In genomic region chr20:62622178-62622876, GRCh38 we compare ENCODE assay signal across 9 cellular contexts. TPM values are rescaled to one million over a fixed set of nuclear protein-coding genes. Genes with fewer than 3 reads are reported as not detected.
A peak's percentile ranks its signal among the peaks of the same experiment; 100 is the strongest.
DNase-seq lines count a peak whose midpoint lies in the region; ATAC-seq and TF ChIP-seq lines count a peak whose summit lies in the region.
"Had no signal": no experiment of that assay in that cellular context is flagged by ENCODE, and none has a peak within 500 bp of the region (broad histone marks: within the 10 kb centered on the region; RNA-seq: fewer than 3 reads in every experiment).

No MANE protein-coding gene starts in this region.

- H3K36me3 Mint-ChIP-seq in activated CD8-positive, alpha-beta T cell treated with anti-CD3 and anti-CD28 coated beads, Interleukin-2, amount 10 ng/mL, durations not matched to agents 7 days and 5 days (ENCODE audit: low read depth): no peaks in the 10 kb centered on the region

- TF ChIP-seq CTCF in HEK293 (tag by site-specific recombination; IDR thresholded peaks at IDR 0.05) (no peak), hepatocyte (IDR thresholded peaks at IDR 0.05; ENCODE audit: poor library complexity) (no peak), spleen (IDR thresholded peaks at IDR 0.05 in 8 of 11, conservative IDR thresholded peaks at IDR 0.05 in 3 of 11) (no peak)

- H3K27me3 ChIP-seq in hepatocyte: no peaks in the 10 kb centered on the region
- H3K27me3 ChIP-seq in spleen (replicated peaks in 1 of 7): no peaks in the 10 kb centered on the region

- H3K4me1 ChIP-seq in HEK293 (ENCODE audit: control insufficient read depth, insufficient read depth, low read length) (peaks cover 10% of the 10 kb centered on the region), hepatocyte (ENCODE audit: insufficient read depth) (peaks cover 23% of the 10 kb centered on the region), spleen (peaks cover 49 to 91% (median 64%) of the 10 kb centered on the region in 6 donors)

- intact Hi-C loops in spleen (cut with DNase I; ENCODE audit: low total_unique reads): no loop called here

- no peaks in the 10 kb centered on the region for H3K9me2 ChIP-seq in hepatocyte (replicated peaks; ENCODE audit: insufficient read depth)

- no peak for DNase-seq in activated CD8-positive, alpha-beta T cell treated with anti-CD3 and anti-CD28 coated beads, Interleukin-2, amount 10 ng/mL, durations not matched to agents 7 days and 5 days
- DNase-seq in hepatocyte (ENCODE audit: low spot score) (no peak), spleen (no peak), NCI-H526 (lab: John Stamatoyannopoulos, UW) (no peak), SK-N-DZ (ENCODE audit: low spot score) (no peak)
- DNase-seq: NCI-H526 treated with DMSO at 0.1 percent for 48 hours had no signal

- H3K4me1 Mint-ChIP-seq in activated CD8-positive, alpha-beta T cell treated with anti-CD3 and anti-CD28 coated beads, Interleukin-2, amount 10 ng/mL, durations not matched to agents 7 days and 5 days (ENCODE audit: low read depth): peaks cover 64% of the 10 kb centered on the region

- peak overlapping the region; percentile 18 for H2AFZ ChIP-seq in hepatocyte

- H3K4me3 ChIP-seq in HEK293 (ENCODE audit: low read depth, low read length) (no peak overlapping the region), hepatocyte (no peak overlapping the region), spleen (no peak overlapping the region)

- H3K79me2 ChIP-seq in hepatocyte: no peaks in the 10 kb centered on the region

- no peaks in the 10 kb centered on the region for H3K9me3 ChIP-seq in HEK293 (ENCODE audit: control insufficient read depth, insufficient read depth, low read depth, low read length)
- no peaks in the 10 kb centered on the region for H3K9me3 ChIP-seq in hepatocyte (ENCODE audit: low read depth)
- no peaks in the 10 kb centered on the region for H3K9me3 ChIP-seq in spleen

- no peak for ATAC-seq in activated CD8-positive, alpha-beta T cell treated with anti-CD3 and anti-CD28 coated beads, Interleukin-2, amount 10 ng/mL, durations not matched to agents 7 days and 5 days
- ATAC-seq in GM19023 (IDR thresholded peaks at IDR 0.05; ENCODE audit: unreplicated experiment) (no peak), HG02840 (IDR thresholded peaks at IDR 0.05; ENCODE audit: low FRiP score, unreplicated experiment) (no peak)

- TF ChIP-seq POLR2A in spleen (IDR thresholded peaks at IDR 0.05): no peak

- 93% methylated on average over 25 of the region's 25 CpGs for WGBS in hepatocyte (ENCODE audit: low lambda C conversion rate, missing lambda C conversion rate)
- WGBS in spleen, 5 donors: 74 to 88% (median 81%) methylated on average over 24 to 25 of the region's 25 CpGs

- no peaks in the 10 kb centered on the region for H3K27me3 Mint-ChIP-seq in activated CD8-positive, alpha-beta T cell treated with anti-CD3 and anti-CD28 coated beads, Interleukin-2, amount 10 ng/mL, durations not matched to agents 7 days and 5 days (ENCODE audit: low read depth)

- H3K27ac ChIP-seq in HEK293 (ENCODE audit: extremely low read depth, low read depth, low read length): peak overlapping the region; percentile 72; the same call in 1 of the 2 replicates
- peak overlapping the region; percentile 94 for H3K27ac ChIP-seq in hepatocyte
- H3K27ac ChIP-seq in spleen: peak overlapping the region in 7 of 8 donors; percentile 80 to 98 (median 95)

- POLR2A ChIA-PET in HEK293 (lab: Yijun Ruan, JAX): no interaction called here
- POLR2A ChIA-PET in activated CD8-positive, alpha-beta T cell treated with anti-CD3 and anti-CD28 coated beads, Interleukin-2, amount 10 ng/mL, durations not matched to agents 7 days and 5 days (lab: Charles Lee): interaction anchor here (1.2 to 1.7 kb wide), 2 partner anchors 21 to 29 kb away, joined by 4 to 11 read pairs; no protein-coding TSS in a partner anchor

- no peak overlapping the region for H3K4me3 Mint-ChIP-seq in activated CD8-positive, alpha-beta T cell treated with anti-CD3 and anti-CD28 coated beads, Interleukin-2, amount 10 ng/mL, durations not matched to agents 7 days and 5 days

- peak overlapping the region; percentile 54 for H3K27ac Mint-ChIP-seq in activated CD8-positive, alpha-beta T cell treated with anti-CD3 and anti-CD28 coated beads, Interleukin-2, amount 10 ng/mL, durations not matched to agents 7 days and 5 days

- H3K4me2 ChIP-seq in hepatocyte: no peak overlapping the region

- CTCF ChIA-PET in HEK293 (lab: Yijun Ruan, JAX): interaction anchor here (0.5 to 1.0 kb wide), 4 partner anchors 14 to 312 kb away, joined by 3 to 5 read pairs (median 3); no protein-coding TSS in a partner anchor
- CTCF ChIA-PET in activated CD8-positive, alpha-beta T cell treated with anti-CD3 and anti-CD28 coated beads, Interleukin-2, amount 10 ng/mL, durations not matched to agents 7 days and 5 days (lab: Charles Lee): interaction anchor here (1.1 to 2.3 kb wide), 4 partner anchors 29 to 235 kb away, joined by 3 to 15 read pairs (median 4); partner anchors contain the start of gene RPS21

- H3K9me3 Mint-ChIP-seq in activated CD8-positive, alpha-beta T cell treated with anti-CD3 and anti-CD28 coated beads, Interleukin-2, amount 10 ng/mL, durations not matched to agents 7 days and 5 days (ENCODE audit: insufficient read depth): no peaks in the 10 kb centered on the region

- H4K20me1 ChIP-seq in hepatocyte (ENCODE audit: insufficient read depth, poor library complexity, severe bottlenecking): no peaks in the 10 kb centered on the region

- H3K36me3 ChIP-seq in HEK293 (ENCODE audit: control insufficient read depth in 2 of 2, insufficient read depth in 1 of 2, low read length in 2 of 2) (no peaks in the 10 kb centered on the region), hepatocyte (replicated peaks; ENCODE audit: insufficient read depth, low read depth) (no peaks in the 10 kb centered on the region), spleen (no peaks in the 10 kb centered on the region)

TF ChIP-seq in HEK293, 187 proteins besides CTCF, POLR2A, EP300 and RAD21:
- TF ChIP-seq ZNF324 (tag by site-specific recombination; IDR thresholded peaks at IDR 0.05): no peak
- TF ChIP-seq, protein P1, sequence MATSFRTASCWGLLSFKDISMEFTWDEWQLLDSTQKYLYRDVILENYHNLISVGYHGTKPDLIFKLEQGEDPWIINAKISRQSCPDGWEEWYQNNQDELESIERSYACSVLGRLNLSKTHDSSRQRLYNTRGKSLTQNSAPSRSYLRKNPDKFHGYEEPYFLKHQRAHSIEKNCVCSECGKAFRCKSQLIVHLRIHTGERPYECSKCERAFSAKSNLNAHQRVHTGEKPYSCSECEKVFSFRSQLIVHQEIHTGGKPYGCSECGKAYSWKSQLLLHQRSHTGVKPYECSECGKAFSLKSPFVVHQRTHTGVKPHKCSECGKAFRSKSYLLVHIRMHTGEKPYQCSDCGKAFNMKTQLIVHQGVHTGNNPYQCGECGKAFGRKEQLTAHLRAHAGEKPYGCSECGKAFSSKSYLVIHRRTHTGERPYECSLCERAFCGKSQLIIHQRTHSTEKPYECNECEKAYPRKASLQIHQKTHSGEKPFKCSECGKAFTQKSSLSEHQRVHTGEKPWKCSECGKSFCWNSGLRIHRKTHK (tag by site-specific recombination; IDR thresholded peaks at IDR 0.05): no peak
- no peak for TF ChIP-seq ZEB2 (tag by site-specific recombination; IDR thresholded peaks at IDR 0.05)
- no peak for TF ChIP-seq SALL2 (tag by site-specific recombination; IDR thresholded peaks at IDR 0.05; ENCODE audit: borderline replicate concordance)
- no peak for TF ChIP-seq ZNF248 (tag by site-specific recombination; IDR thresholded peaks at IDR 0.05)
- TF ChIP-seq PRDM4 (tag by site-specific recombination; IDR thresholded peaks at IDR 0.05): no peak
- TF ChIP-seq GFI1B (tag by site-specific recombination; IDR thresholded peaks at IDR 0.05): no peak
- no peak for TF ChIP-seq BCL11B (tag by site-specific recombination; IDR thresholded peaks at IDR 0.05; ENCODE audit: low read depth)
- TF ChIP-seq ZNF433 (tag by site-specific recombination; IDR thresholded peaks at IDR 0.05; ENCODE audit: low read depth): no peak
- TF ChIP-seq ZNF133 (tag by site-specific recombination; IDR thresholded peaks at IDR 0.05): no peak
- TF ChIP-seq MYNN (tag by site-specific recombination; IDR thresholded peaks at IDR 0.05; ENCODE audit: borderline replicate concordance): no peak
- TF ChIP-seq ZNF677 (tag by site-specific recombination; IDR thresholded peaks at IDR 0.05): no peak

RNA-seq across cellular contexts. Expression of gene SLCO4A1, which starts 20.0 kb away (rescaled TPM):
- total RNA-seq in activated CD8-positive, alpha-beta T cell treated with anti-CD3 and anti-CD28 coated beads, Interleukin-2, amount 10 ng/mL, durations not matched to agents 7 days and 5 days: 10 to 100 TPM; 79.4 to 79.9 TPM
- 25.8 and 26.7 TPM in 2 replicates for total RNA-seq in hepatocyte
- polyA plus RNA-seq in hepatocyte: 87.3 and 99.0 TPM in 2 replicates
- total RNA-seq in spleen: 10 to 100 TPM in 2 of 7 donors, 1 to 10 TPM in 5; 2.9 to 16.3 (median 7.1) TPM
- 1 to 10 TPM; 4.7 to 7.7 (median 5.9) TPM for polyA plus RNA-seq in spleen
- polyA plus RNA-seq in SK-N-DZ (2014; cell fraction: cytosol; rRNA removed): 12.0 and 18.7 TPM in 2 replicates
- 32.1 and 36.3 TPM in 2 replicates for polyA plus RNA-seq in SK-N-DZ (2014; cell fraction: nucleus; rRNA removed)
